Comparison of ENCODE assay signal across 11 cellular contexts in the genomic region with DNA sequence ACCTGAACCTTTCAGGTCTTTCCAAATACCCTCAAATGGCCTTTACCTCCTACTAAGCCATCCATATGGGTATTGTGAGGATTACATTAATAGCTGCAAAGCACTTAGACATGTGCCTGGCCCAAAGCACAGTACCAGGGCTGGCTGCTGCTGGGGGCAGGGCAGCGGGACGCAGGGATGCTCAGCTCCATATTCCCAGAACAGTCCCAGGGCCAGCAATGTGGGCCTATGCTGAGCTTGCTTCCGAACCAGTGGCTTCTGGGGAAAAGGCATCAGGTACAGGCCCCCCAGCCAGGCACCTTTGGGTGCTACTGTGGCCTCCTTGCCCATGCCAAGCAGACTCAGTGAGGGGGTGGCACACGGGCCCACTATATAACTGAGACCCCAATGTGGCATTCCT. TPM values are rescaled to one million over a fixed set of nuclear protein-coding genes. Genes with fewer than 3 reads are reported as not detected.
A peak's percentile ranks its signal among the peaks of the same experiment; 100 is the strongest.
DNase-seq lines count a peak whose midpoint lies in the region; ATAC-seq and TF ChIP-seq lines count a peak whose summit lies in the region.
"Had no signal": no experiment of that assay in that cellular context is flagged by ENCODE, and none has a peak within 500 bp of the region (broad histone marks: within the 10 kb centered on the region; RNA-seq: fewer than 3 reads in every experiment).

No MANE protein-coding gene starts in this region.

- H3K79me1 ChIP-seq in mesendoderm (ENCODE audit: low read length), result peaks cover 21% of the 10 kb centered on the region

- H3K18ac ChIP-seq in mesendoderm (ENCODE audit: low read length), result no peak overlapping the region

- peaks cover under 1% of the 10 kb centered on the region for H3K36me3 ChIP-seq in mesendoderm (ENCODE audit: control insufficient read depth, insufficient read depth, low read length)
- peaks cover 16 to 22% (median 20%) of the 10 kb centered on the region in 3 donors for H3K36me3 ChIP-seq in tibial artery

- DNase-seq in activated naive CD4-positive, alpha-beta T cell treated with anti-CD3 and anti-CD28 coated beads, Interleukin-2, amount 10 ng/mL, durations not matched to agents 7 days and 5 days, result no peak
- DNase-seq in activated naive CD4-positive, alpha-beta T cell (lab: John Stamatoyannopoulos, UW), result no peak
- DNase-seq in activated naive CD8-positive, alpha-beta T cell treated with anti-CD3 and anti-CD28 coated beads, Interleukin-2, amount 50 U/mL, for 24 hours, result no peak
- DNase-seq in mesendoderm (no peak), tibial artery (no peak), left lobe of liver (ENCODE audit: low spot score) (no peak), SHP77 treated with DMSO at 0.1 percent for 48 hours (lab: John Stamatoyannopoulos, UW) (no peak)
- no peak for DNase-seq in activated CD8-positive, alpha-beta memory T cell treated with anti-CD3 and anti-CD28 coated beads, Interleukin-2, amount 10 ng/mL, durations not matched to agents 7 days and 5 days
- DNase-seq: NCI-H1436 treated with DMSO at 0.1 percent for 48 hours, retina had no signal

- peaks cover 77% of the 10 kb centered on the region for H3K4me1 Mint-ChIP-seq in activated naive CD4-positive, alpha-beta T cell treated with anti-CD3 and anti-CD28 coated beads, Interleukin-2, amount 10 ng/mL, durations not matched to agents 7 days and 5 days
- H3K4me1 Mint-ChIP-seq in activated naive CD8-positive, alpha-beta T cell treated with anti-CD3 and anti-CD28 coated beads, Interleukin-2, amount 50 U/mL, for 24 hours, result peaks cover 92% of the 10 kb centered on the region
- H3K4me1 Mint-ChIP-seq in activated CD8-positive, alpha-beta memory T cell treated with anti-CD3 and anti-CD28 coated beads, Interleukin-2, amount 10 ng/mL, durations not matched to agents 7 days and 5 days, result peaks cover 27% of the 10 kb centered on the region

- no peak overlapping the region for H3K4me3 Mint-ChIP-seq in activated naive CD4-positive, alpha-beta T cell treated with anti-CD3 and anti-CD28 coated beads, Interleukin-2, amount 10 ng/mL, durations not matched to agents 7 days and 5 days
- H3K4me3 Mint-ChIP-seq in activated naive CD8-positive, alpha-beta T cell treated with anti-CD3 and anti-CD28 coated beads, Interleukin-2, amount 50 U/mL, for 24 hours, result no peak overlapping the region
- H3K4me3 Mint-ChIP-seq in activated CD8-positive, alpha-beta memory T cell treated with anti-CD3 and anti-CD28 coated beads, Interleukin-2, amount 10 ng/mL, durations not matched to agents 7 days and 5 days, result no peak overlapping the region

- no peak overlapping the region for H3K4ac ChIP-seq in mesendoderm (ENCODE audit: low read depth, low read length)

- no peak for ATAC-seq in activated naive CD8-positive, alpha-beta T cell treated with anti-CD3 and anti-CD28 coated beads, Interleukin-2, amount 50 U/mL, for 24 hours
- no peak for ATAC-seq in left lobe of liver
- ATAC-seq in activated CD8-positive, alpha-beta memory T cell treated with anti-CD3 and anti-CD28 coated beads, Interleukin-2, amount 10 ng/mL, durations not matched to agents 7 days and 5 days, result no peak

- H3K27me3 ChIP-seq in mesendoderm (ENCODE audit: insufficient read depth, low read length, poor library complexity) (no peaks in the 10 kb centered on the region), tibial artery (no peaks in the 10 kb centered on the region)

- peaks cover 34% of the 10 kb centered on the region for H3K36me3 Mint-ChIP-seq in activated naive CD4-positive, alpha-beta T cell treated with anti-CD3 and anti-CD28 coated beads, Interleukin-2, amount 10 ng/mL, durations not matched to agents 7 days and 5 days
- H3K36me3 Mint-ChIP-seq in activated naive CD8-positive, alpha-beta T cell treated with anti-CD3 and anti-CD28 coated beads, Interleukin-2, amount 50 U/mL, for 24 hours (ENCODE audit: low read depth), result peaks cover 27% of the 10 kb centered on the region
- H3K36me3 Mint-ChIP-seq in activated CD8-positive, alpha-beta memory T cell treated with anti-CD3 and anti-CD28 coated beads, Interleukin-2, amount 10 ng/mL, durations not matched to agents 7 days and 5 days, result peaks cover 7% of the 10 kb centered on the region

- H2BK15ac ChIP-seq in mesendoderm (replicated peaks; ENCODE audit: low read depth), result no peak overlapping the region

- WGBS in mesendoderm (ENCODE audit: extremely low coverage, insufficient coverage, low lambda C conversion rate), result no CpG with 5 or more reads among the region's 4 CpGs

- no peak overlapping the region for H3K56ac ChIP-seq in mesendoderm (ENCODE audit: low read length)

- CTCF ChIA-PET in activated naive CD4-positive, alpha-beta T cell treated with anti-CD3 and anti-CD28 coated beads, Interleukin-2, amount 10 ng/mL, durations not matched to agents 7 days and 5 days (lab: Charles Lee), result interaction anchor here (0.8 to 1.3 kb wide), 5 partner anchors 11 to 139 kb away, joined by 3 read pairs; no protein-coding TSS in a partner anchor
- CTCF ChIA-PET in activated CD8-positive, alpha-beta memory T cell treated with anti-CD3 and anti-CD28 coated beads, Interleukin-2, amount 10 ng/mL, durations not matched to agents 7 days and 5 days (lab: Charles Lee), result interaction anchor here (1.5 to 2.5 kb wide), 3 partner anchors 9 to 26 kb away, joined by 3 to 7 read pairs (median 4); no protein-coding TSS in a partner anchor

- H4K8ac ChIP-seq in mesendoderm (ENCODE audit: low read depth, low read length), result no peak overlapping the region

- no peak overlapping the region for H3K4me2 ChIP-seq in mesendoderm (ENCODE audit: low read length)

- no peak for TF ChIP-seq CTCF in tibial artery (IDR thresholded peaks at IDR 0.05)

- H4K5ac ChIP-seq in mesendoderm (ENCODE audit: low read length), result no peak overlapping the region

- H2AK5ac ChIP-seq in mesendoderm (ENCODE audit: low read length), result no peak overlapping the region

- H3K23ac ChIP-seq in mesendoderm (ENCODE audit: low read length), result peak overlapping the region; percentile 32

- no peaks in the 10 kb centered on the region for H3K9me3 ChIP-seq in tibial artery

- peaks cover 14% of the 10 kb centered on the region for H3K9me3 Mint-ChIP-seq in activated naive CD4-positive, alpha-beta T cell treated with anti-CD3 and anti-CD28 coated beads, Interleukin-2, amount 10 ng/mL, durations not matched to agents 7 days and 5 days
- peaks cover 11% of the 10 kb centered on the region for H3K9me3 Mint-ChIP-seq in activated naive CD8-positive, alpha-beta T cell treated with anti-CD3 and anti-CD28 coated beads, Interleukin-2, amount 50 U/mL, for 24 hours
- no peaks in the 10 kb centered on the region for H3K9me3 Mint-ChIP-seq in activated CD8-positive, alpha-beta memory T cell treated with anti-CD3 and anti-CD28 coated beads, Interleukin-2, amount 10 ng/mL, durations not matched to agents 7 days and 5 days (ENCODE audit: low read depth)

- peaks cover 4% of the 10 kb centered on the region for H3K27me3 Mint-ChIP-seq in activated naive CD4-positive, alpha-beta T cell treated with anti-CD3 and anti-CD28 coated beads, Interleukin-2, amount 10 ng/mL, durations not matched to agents 7 days and 5 days
- no peaks in the 10 kb centered on the region for H3K27me3 Mint-ChIP-seq in activated naive CD8-positive, alpha-beta T cell treated with anti-CD3 and anti-CD28 coated beads, Interleukin-2, amount 50 U/mL, for 24 hours
- H3K27me3 Mint-ChIP-seq in activated CD8-positive, alpha-beta memory T cell treated with anti-CD3 and anti-CD28 coated beads, Interleukin-2, amount 10 ng/mL, durations not matched to agents 7 days and 5 days, result peaks cover 3% of the 10 kb centered on the region

- no peak overlapping the region for H3K27ac ChIP-seq in mesendoderm (ENCODE audit: low read depth, low read length)
- H3K27ac ChIP-seq in tibial artery, result peak overlapping the region; percentile 97 to 100

- H3K79me2 ChIP-seq in mesendoderm (ENCODE audit: control insufficient read depth, insufficient read depth, low read length), result peaks cover 99% of the 10 kb centered on the region

- intact Hi-C loops in tibial artery (cut with DNase I; ENCODE audit: low total_unique reads), result no loop called here

- no peak overlapping the region for H2BK120ac ChIP-seq in mesendoderm (ENCODE audit: low read depth, low read length)

- H3K27ac Mint-ChIP-seq in activated naive CD4-positive, alpha-beta T cell treated with anti-CD3 and anti-CD28 coated beads, Interleukin-2, amount 10 ng/mL, durations not matched to agents 7 days and 5 days, result peak overlapping the region; percentile 86
- H3K27ac Mint-ChIP-seq in activated naive CD8-positive, alpha-beta T cell treated with anti-CD3 and anti-CD28 coated beads, Interleukin-2, amount 50 U/mL, for 24 hours, result peak overlapping the region; percentile 86
- no peak overlapping the region for H3K27ac Mint-ChIP-seq in activated CD8-positive, alpha-beta memory T cell treated with anti-CD3 and anti-CD28 coated beads, Interleukin-2, amount 10 ng/mL, durations not matched to agents 7 days and 5 days

- no peak overlapping the region for H3K4me3 ChIP-seq in mesendoderm (ENCODE audit: low read length)
- H3K4me3 ChIP-seq in tibial artery, result peak overlapping the region; percentile 7 to 30
- H3K4me3 ChIP-seq: lung had no signal

- no peak overlapping the region for H2BK5ac ChIP-seq in mesendoderm (ENCODE audit: low read length)

- H3K9ac ChIP-seq in mesendoderm (ENCODE audit: low read length), result no peak overlapping the region

- H3K4me1 ChIP-seq in mesendoderm (ENCODE audit: control insufficient read depth, low read depth, low read length), result peaks cover 13% of the 10 kb centered on the region
- H3K4me1 ChIP-seq in tibial artery, result peaks cover 4 to 100% (median 97%) of the 10 kb centered on the region in 4 donors

RNA-seq across cellular contexts. Expression of gene ACTN1, which starts 10.4 kb away (rescaled TPM):
- 242 TPM for polyA plus RNA-seq in mesendoderm (2013, experiment 1 of 2)
- polyA plus RNA-seq in mesendoderm (2013, experiment 2 of 2), result 251 TPM
- total RNA-seq in left lobe of liver, result 60.1 TPM
- 10 to 100 TPM; 26.8 to 56.0 TPM for total RNA-seq in activated CD8-positive, alpha-beta memory T cell treated with anti-CD3 and anti-CD28 coated beads, Interleukin-2, amount 10 ng/mL, durations not matched to agents 7 days and 5 days
